Comparison of ENCODE assay signal across 1 cellular context in the genomic region with DNA sequence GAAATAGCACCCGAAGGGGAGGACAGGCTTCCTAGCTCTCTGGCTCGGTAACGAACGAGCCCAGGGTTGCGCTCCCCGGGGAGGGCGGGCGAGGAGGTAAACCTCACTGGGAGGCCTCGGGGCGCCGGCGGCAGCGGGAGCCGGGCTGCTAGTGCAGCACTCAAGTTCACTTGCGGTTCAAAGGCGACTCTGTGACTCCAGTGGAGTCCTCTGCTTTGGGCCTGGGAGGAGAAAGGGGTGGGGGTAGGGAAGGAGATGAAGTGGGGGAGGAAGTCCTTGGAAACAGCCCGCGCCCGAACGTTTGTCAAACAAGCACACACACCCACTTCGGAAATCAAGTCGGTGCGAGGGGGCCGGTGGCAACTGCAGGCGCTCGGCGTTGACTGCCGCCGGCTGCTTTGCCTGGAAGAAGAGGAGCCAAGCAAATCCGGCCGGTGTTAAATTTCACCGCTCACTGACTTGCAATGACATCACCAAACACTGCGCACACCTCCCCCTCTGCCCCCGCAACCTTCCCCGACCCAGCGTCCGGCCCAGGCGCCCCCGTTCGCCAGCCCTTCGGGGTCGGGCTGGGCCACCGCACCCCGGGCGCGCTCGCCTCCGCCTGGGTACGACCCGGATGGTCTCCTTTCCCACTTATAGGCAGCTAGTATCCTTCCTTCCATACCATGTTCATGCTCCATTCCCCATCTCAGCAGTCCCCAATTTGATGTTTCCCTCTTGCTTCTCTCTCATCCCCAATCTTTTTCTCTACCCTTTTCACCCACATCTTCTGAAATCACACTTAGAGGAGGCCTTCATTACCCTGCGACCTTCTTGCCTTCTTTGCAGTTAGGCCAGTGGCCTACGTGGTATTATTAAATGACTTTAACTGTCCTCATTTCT.
TF ChIP-seq lines count a peak whose summit lies in the region.

A gene (minus strand): TSS at position 202 of the 885 bp plus-strand sequence. CDS start 376 bp downstream, outside the sequence.

TF ChIP-seq in HEK293, 187 proteins besides CTCF, POLR2A, EP300 and RAD21 (continued from another document and continues in another):
- TF ChIP-seq ZNF830 (tag by site-specific recombination; IDR thresholded peaks at IDR 0.05; ENCODE audit: low read depth) (no peak), ZNF776 (tag by site-specific recombination; IDR thresholded peaks at IDR 0.05; ENCODE audit: borderline replicate concordance) (no peak), ZNF175 (tag by site-specific recombination; IDR thresholded peaks at IDR 0.05) (no peak), ZNF132 (tag by site-specific recombination; IDR thresholded peaks at IDR 0.05; ENCODE audit: borderline replicate concordance) (no peak), IKZF3 (tag by site-specific recombination; IDR thresholded peaks at IDR 0.05) (0 out of 2 replicates have a peak, but pooled peaks have one; percentile 15), ZNF433 (tag by site-specific recombination; IDR thresholded peaks at IDR 0.05; ENCODE audit: low read depth) (no peak), ZIC2 (tag by site-specific recombination; IDR thresholded peaks at IDR 0.05) (peak; percentile 61; the same call in 1 of the 2 replicates), OSR2 (tag by site-specific recombination; IDR thresholded peaks at IDR 0.05) (peak; percentile 62), ZNF549 (tag by site-specific recombination; IDR thresholded peaks at IDR 0.05) (no peak), YY1 (tag by site-specific recombination; IDR thresholded peaks at IDR 0.05) (no peak), ZSCAN16 (tag by site-specific recombination; IDR thresholded peaks at IDR 0.05) (no peak), ZNF214 (tag by site-specific recombination; IDR thresholded peaks at IDR 0.05; ENCODE audit: borderline replicate concordance) (no peak), ZNF426 (tag by site-specific recombination; IDR thresholded peaks at IDR 0.05) (no peak), ZNF529 (tag by site-specific recombination; IDR thresholded peaks at IDR 0.05; ENCODE audit: insufficient replicate concordance) (no peak), ZNF274 (IDR thresholded peaks at IDR 0.05; ENCODE audit: low read length) (no peak), ZNF274 (tag by site-specific recombination; IDR thresholded peaks at IDR 0.05; ENCODE audit: borderline replicate concordance) (no peak), ZNF114 (tag by site-specific recombination; IDR thresholded peaks at IDR 0.05) (no peak), ZNF548 (tag by site-specific recombination; IDR thresholded peaks at IDR 0.05) (no peak), ZNF510 (tag by site-specific recombination; IDR thresholded peaks at IDR 0.05; ENCODE audit: insufficient replicate concordance) (no peak), ZNF423 (tag by site-specific recombination; IDR thresholded peaks at IDR 0.05) (peak; percentile 84), ZBTB48 (tag by site-specific recombination; IDR thresholded peaks at IDR 0.05) (no peak), ZNF341 (tag by site-specific recombination; IDR thresholded peaks at IDR 0.05; ENCODE audit: low read depth) (peak; percentile 76), SP3 (tag by site-specific recombination; IDR thresholded peaks at IDR 0.05) (no peak; the same call in 1 of the 2 replicates), ZFP3 (tag by site-specific recombination; IDR thresholded peaks at IDR 0.05; ENCODE audit: low read depth) (no peak), ZNF202 (tag by site-specific recombination; IDR thresholded peaks at IDR 0.05; ENCODE audit: borderline replicate concordance) (peak; percentile 94), KLF8 (tag by site-specific recombination; IDR thresholded peaks at IDR 0.05) (peak; percentile 58), ZFP37 (tag by site-specific recombination; IDR thresholded peaks at IDR 0.05) (0 out of 2 replicates have a peak, but pooled peaks have one; percentile 69), ZNF658 (tag by site-specific recombination; IDR thresholded peaks at IDR 0.05) (no peak), ZNF629 (tag by site-specific recombination; IDR thresholded peaks at IDR 0.05) (peak; percentile 86), SETDB1 (IDR thresholded peaks at IDR 0.05; ENCODE audit: insufficient read length, low read length) (no peak), GFI1B (tag by site-specific recombination; IDR thresholded peaks at IDR 0.05) (0 out of 2 replicates have a peak, but pooled peaks have one; percentile 27), ZNF2 (tag by site-specific recombination; IDR thresholded peaks at IDR 0.05) (peak; percentile 42; the same call in 1 of the 2 replicates), ZNF155 (tag by site-specific recombination; IDR thresholded peaks at IDR 0.05) (no peak), ZNF121 (tag by site-specific recombination; IDR thresholded peaks at IDR 0.05) (no peak), ZBTB8A (tag by site-specific recombination; IDR thresholded peaks at IDR 0.05) (0 out of 2 replicates have a peak, but pooled peaks have one; percentile 26), ZNF76 (tag by site-specific recombination; IDR thresholded peaks at IDR 0.05; ENCODE audit: borderline replicate concordance, low read depth) (no peak), ZNF394 (tag by site-specific recombination; IDR thresholded peaks at IDR 0.05; ENCODE audit: borderline replicate concordance) (no peak), ZNF211 (tag by site-specific recombination; IDR thresholded peaks at IDR 0.05; ENCODE audit: low read depth) (no peak), ZNF266 (tag by site-specific recombination; IDR thresholded peaks at IDR 0.05; ENCODE audit: low read depth) (no peak), SCRT1 (tag by site-specific recombination; IDR thresholded peaks at IDR 0.05; ENCODE audit: borderline replicate concordance) (no peak), ZNF747 (tag by site-specific recombination; IDR thresholded peaks at IDR 0.05) (no peak), GLI4 (tag by site-specific recombination; IDR thresholded peaks at IDR 0.05) (peak; percentile 10; the same call in 1 of the 2 replicates), KLF7 (tag by site-specific recombination; IDR thresholded peaks at IDR 0.05; ENCODE audit: borderline replicate concordance) (no peak), ZNF514 (tag by site-specific recombination; IDR thresholded peaks at IDR 0.05) (no peak), PRDM1 (tag by site-specific recombination; IDR thresholded peaks at IDR 0.05) (0 out of 2 replicates have a peak, but pooled peaks have one; percentile 5), ZXDB (tag by site-specific recombination; IDR thresholded peaks at IDR 0.05) (peak; percentile 73), ZSCAN23 (tag by site-specific recombination; IDR thresholded peaks at IDR 0.05) (no peak), ZNF621 (tag by site-specific recombination; IDR thresholded peaks at IDR 0.05) (no peak), ZNF239 (tag by site-specific recombination; IDR thresholded peaks at IDR 0.05) (no peak), ZNF768 (tag by site-specific recombination; IDR thresholded peaks at IDR 0.05) (no peak), ZBTB20 (tag by site-specific recombination; IDR thresholded peaks at IDR 0.05) (peak; percentile 37; the same call in 1 of the 2 replicates)
- TF ChIP-seq, protein P1, sequence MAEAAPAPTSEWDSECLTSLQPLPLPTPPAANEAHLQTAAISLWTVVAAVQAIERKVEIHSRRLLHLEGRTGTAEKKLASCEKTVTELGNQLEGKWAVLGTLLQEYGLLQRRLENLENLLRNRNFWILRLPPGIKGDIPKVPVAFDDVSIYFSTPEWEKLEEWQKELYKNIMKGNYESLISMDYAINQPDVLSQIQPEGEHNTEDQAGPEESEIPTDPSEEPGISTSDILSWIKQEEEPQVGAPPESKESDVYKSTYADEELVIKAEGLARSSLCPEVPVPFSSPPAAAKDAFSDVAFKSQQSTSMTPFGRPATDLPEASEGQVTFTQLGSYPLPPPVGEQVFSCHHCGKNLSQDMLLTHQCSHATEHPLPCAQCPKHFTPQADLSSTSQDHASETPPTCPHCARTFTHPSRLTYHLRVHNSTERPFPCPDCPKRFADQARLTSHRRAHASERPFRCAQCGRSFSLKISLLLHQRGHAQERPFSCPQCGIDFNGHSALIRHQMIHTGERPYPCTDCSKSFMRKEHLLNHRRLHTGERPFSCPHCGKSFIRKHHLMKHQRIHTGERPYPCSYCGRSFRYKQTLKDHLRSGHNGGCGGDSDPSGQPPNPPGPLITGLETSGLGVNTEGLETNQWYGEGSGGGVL (tag by site-specific recombination; IDR thresholded peaks at IDR 0.05): peak; percentile 91
- TF ChIP-seq, protein P2, sequence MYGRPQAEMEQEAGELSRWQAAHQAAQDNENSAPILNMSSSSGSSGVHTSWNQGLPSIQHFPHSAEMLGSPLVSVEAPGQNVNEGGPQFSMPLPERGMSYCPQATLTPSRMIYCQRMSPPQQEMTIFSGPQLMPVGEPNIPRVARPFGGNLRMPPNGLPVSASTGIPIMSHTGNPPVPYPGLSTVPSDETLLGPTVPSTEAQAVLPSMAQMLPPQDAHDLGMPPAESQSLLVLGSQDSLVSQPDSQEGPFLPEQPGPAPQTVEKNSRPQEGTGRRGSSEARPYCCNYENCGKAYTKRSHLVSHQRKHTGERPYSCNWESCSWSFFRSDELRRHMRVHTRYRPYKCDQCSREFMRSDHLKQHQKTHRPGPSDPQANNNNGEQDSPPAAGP (tag by site-specific recombination; IDR thresholded peaks at IDR 0.05): no peak
- TF ChIP-seq, protein P3, sequence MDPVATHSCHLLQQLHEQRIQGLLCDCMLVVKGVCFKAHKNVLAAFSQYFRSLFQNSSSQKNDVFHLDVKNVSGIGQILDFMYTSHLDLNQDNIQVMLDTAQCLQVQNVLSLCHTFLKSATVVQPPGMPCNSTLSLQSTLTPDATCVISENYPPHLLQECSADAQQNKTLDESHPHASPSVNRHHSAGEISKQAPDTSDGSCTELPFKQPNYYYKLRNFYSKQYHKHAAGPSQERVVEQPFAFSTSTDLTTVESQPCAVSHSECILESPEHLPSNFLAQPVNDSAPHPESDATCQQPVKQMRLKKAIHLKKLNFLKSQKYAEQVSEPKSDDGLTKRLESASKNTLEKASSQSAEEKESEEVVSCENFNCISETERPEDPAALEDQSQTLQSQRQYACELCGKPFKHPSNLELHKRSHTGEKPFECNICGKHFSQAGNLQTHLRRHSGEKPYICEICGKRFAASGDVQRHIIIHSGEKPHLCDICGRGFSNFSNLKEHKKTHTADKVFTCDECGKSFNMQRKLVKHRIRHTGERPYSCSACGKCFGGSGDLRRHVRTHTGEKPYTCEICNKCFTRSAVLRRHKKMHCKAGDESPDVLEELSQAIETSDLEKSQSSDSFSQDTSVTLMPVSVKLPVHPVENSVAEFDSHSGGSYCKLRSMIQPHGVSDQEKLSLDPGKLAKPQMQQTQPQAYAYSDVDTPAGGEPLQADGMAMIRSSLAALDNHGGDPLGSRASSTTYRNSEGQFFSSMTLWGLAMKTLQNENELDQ (tag by site-specific recombination; IDR thresholded peaks at IDR 0.05; ENCODE audit: low read depth): no peak
- TF ChIP-seq, protein P4, sequence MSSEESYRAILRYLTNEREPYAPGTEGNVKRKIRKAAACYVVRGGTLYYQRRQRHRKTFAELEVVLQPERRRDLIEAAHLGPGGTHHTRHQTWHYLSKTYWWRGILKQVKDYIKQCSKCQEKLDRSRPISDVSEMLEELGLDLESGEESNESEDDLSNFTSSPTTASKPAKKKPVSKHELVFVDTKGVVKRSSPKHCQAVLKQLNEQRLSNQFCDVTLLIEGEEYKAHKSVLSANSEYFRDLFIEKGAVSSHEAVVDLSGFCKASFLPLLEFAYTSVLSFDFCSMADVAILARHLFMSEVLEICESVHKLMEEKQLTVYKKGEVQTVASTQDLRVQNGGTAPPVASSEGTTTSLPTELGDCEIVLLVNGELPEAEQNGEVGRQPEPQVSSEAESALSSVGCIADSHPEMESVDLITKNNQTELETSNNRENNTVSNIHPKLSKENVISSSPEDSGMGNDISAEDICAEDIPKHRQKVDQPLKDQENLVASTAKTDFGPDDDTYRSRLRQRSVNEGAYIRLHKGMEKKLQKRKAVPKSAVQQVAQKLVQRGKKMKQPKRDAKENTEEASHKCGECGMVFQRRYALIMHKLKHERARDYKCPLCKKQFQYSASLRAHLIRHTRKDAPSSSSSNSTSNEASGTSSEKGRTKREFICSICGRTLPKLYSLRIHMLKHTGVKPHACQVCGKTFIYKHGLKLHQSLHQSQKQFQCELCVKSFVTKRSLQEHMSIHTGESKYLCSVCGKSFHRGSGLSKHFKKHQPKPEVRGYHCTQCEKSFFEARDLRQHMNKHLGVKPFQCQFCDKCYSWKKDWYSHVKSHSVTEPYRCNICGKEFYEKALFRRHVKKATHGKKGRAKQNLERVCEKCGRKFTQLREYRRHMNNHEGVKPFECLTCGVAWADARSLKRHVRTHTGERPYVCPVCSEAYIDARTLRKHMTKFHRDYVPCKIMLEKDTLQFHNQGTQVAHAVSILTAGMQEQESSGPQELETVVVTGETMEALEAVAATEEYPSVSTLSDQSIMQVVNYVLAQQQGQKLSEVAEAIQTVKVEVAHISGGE (tag by site-specific recombination; conservative IDR thresholded peaks at IDR 0.05; ENCODE audit: low read depth): peak; percentile 48
- TF ChIP-seq, protein P5, sequence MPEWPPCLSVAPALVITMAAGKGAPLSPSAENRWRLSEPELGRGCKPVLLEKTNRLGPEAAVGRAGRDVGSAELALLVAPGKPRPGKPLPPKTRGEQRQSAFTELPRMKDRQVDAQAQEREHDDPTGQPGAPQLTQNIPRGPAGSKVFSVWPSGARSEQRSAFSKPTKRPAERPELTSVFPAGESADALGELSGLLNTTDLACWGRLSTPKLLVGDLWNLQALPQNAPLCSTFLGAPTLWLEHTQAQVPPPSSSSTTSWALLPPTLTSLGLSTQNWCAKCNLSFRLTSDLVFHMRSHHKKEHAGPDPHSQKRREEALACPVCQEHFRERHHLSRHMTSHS (tag by site-specific recombination; IDR thresholded peaks at IDR 0.05): no peak
- TF ChIP-seq, protein P6, sequence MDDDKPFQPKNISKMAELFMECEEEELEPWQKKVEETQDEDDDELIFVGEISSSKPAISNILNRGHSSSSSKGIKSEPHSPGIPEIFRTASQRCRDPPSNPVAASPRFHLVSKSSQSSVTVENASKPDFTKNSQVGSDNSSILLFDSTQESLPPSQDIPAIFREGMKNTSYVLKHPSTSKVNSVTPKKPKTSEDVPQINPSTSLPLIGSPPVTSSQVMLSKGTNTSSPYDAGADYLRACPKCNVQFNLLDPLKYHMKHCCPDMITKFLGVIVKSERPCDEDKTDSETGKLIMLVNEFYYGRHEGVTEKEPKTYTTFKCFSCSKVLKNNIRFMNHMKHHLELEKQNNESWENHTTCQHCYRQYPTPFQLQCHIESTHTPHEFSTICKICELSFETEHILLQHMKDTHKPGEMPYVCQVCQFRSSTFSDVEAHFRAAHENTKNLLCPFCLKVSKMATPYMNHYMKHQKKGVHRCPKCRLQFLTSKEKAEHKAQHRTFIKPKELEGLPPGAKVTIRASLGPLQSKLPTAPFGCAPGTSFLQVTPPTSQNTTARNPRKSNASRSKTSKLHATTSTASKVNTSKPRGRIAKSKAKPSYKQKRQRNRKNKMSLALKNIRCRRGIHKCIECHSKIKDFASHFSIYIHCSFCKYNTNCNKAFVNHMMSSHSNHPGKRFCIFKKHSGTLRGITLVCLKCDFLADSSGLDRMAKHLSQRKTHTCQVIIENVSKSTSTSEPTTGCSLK (tag by site-specific recombination; IDR thresholded peaks at IDR 0.05): no peak
- TF ChIP-seq, protein P7, sequence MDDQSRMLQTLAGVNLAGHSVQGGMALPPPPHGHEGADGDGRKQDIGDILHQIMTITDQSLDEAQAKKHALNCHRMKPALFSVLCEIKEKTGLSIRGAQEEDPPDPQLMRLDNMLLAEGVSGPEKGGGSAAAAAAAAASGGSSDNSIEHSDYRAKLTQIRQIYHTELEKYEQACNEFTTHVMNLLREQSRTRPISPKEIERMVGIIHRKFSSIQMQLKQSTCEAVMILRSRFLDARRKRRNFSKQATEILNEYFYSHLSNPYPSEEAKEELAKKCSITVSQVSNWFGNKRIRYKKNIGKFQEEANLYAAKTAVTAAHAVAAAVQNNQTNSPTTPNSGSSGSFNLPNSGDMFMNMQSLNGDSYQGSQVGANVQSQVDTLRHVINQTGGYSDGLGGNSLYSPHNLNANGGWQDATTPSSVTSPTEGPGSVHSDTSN (CRISPR knock-in tag; IDR thresholded peaks at IDR 0.05): no peak
